ENCODE assay signal across 25 cellular contexts in genomic region chr11:128771102-128771501, GRCh38.
"Had no signal": no experiment of that assay in that cellular context is flagged by ENCODE, and none has a peak within 500 bp of the region (broad histone marks: within the 10 kb centered on the region; RNA-seq: fewer than 3 reads in every experiment).

No MANE protein-coding gene starts in this region.

- H3K36me3 ChIP-seq: ascending aorta, uterus had no signal

- H3K4me3 ChIP-seq: adrenal gland, ascending aorta, gastroesophageal sphincter, right lobe of liver, skin epidermis, testis, uterus had no signal

- H3K4me1 ChIP-seq: adrenal gland, gastroesophageal sphincter, right lobe of liver, uterus had no signal

- H3K9me3 ChIP-seq: adrenal gland, ascending aorta, gastroesophageal sphincter, right lobe of liver, testis, uterus had no signal

- H3K27me3 ChIP-seq: adrenal gland, ascending aorta, brain microvascular endothelial cell, gastroesophageal sphincter, right lobe of liver, testis, uterus had no signal

- DNase-seq: activated CD4-positive, alpha-beta T cell treated with anti-CD3 and anti-CD28 coated beads, Interleukin-2, amount 50 U/mL, for 48 hours; activated gamma-delta T cell; adrenal gland; brain microvascular endothelial cell; central memory CD4-positive, alpha-beta T cell; head of caudate nucleus; hypothalamus; nephron progenitor cell; occipital lobe; posterior cingulate gyrus; right lobe of liver; stimulated activated CD4-positive, alpha-beta T cell treated with anti-CD3 and anti-CD28 coated beads, Interleukin-1b, Interleukin-23, amount 100 ng/mL, for 48 hours; stimulated activated naive CD4-positive, alpha-beta T cell; T-helper 1 cell; T-helper 9 cell; testis; trophoblast cell; uterus had no signal

- H3K27ac ChIP-seq: adrenal gland, ascending aorta, brain microvascular endothelial cell, epithelial cell of prostate, gastroesophageal sphincter, right lobe of liver, skin epidermis, testis, uterus had no signal

- H3K36me3 Mint-ChIP-seq: WTC11 had no signal

- H3K27me3 Mint-ChIP-seq: activated naive CD4-positive, alpha-beta T cell treated with anti-CD3 and anti-CD28 coated beads, Interleukin-2, amount 50 U/mL, for 24 hours had no signal

- H3K9me3 Mint-ChIP-seq: activated naive CD4-positive, alpha-beta T cell treated with anti-CD3 and anti-CD28 coated beads, Interleukin-2, amount 50 U/mL, for 24 hours; activated T-helper 1 cell treated with anti-CD3 and anti-CD28 coated beads, Interleukin-12 subunit alpha, Interleukin-12 subunit beta, Interleukin-2, Interleukin-4 antibody, amounts not matched to agents 30 ng/mL and 10 ng/mL and 1 ng/mL, durations not matched to agents 14 hours and 24 hours and 36 hours; nephron progenitor cell; WTC11 had no signal

- H3K4me3 Mint-ChIP-seq: activated naive CD4-positive, alpha-beta T cell treated with anti-CD3 and anti-CD28 coated beads, Interleukin-2, amount 50 U/mL, for 24 hours; activated T-helper 1 cell treated with anti-CD3 and anti-CD28 coated beads, Interleukin-12 subunit alpha, Interleukin-12 subunit beta, Interleukin-2, Interleukin-4 antibody, amounts not matched to agents 30 ng/mL and 10 ng/mL and 1 ng/mL, durations not matched to agents 14 hours and 24 hours and 36 hours; nephron progenitor cell; WTC11 had no signal

- ATAC-seq: gastroesophageal sphincter, WTC11 had no signal

- H3K27ac Mint-ChIP-seq: nephron progenitor cell, WTC11 had no signal
